ENCODE assay signal across 1 cellular context in genomic region chr11:56841210-56841810, GRCh38.
TF ChIP-seq lines count a peak whose summit lies in the region.

No MANE protein-coding gene starts in this region.

TF ChIP-seq in A549, 52 proteins besides CTCF, POLR2A, EP300 and RAD21 (continued from another document):
- no peak for TF ChIP-seq ATOH8 (CRISPR knock-in tag; IDR thresholded peaks at IDR 0.05; ENCODE audit: low read depth)
